In genomic region chr1:154977762-154978161, GRCh38 we compare ENCODE assay signal across 1 cellular context.
TF ChIP-seq lines count a peak whose summit lies in the region.

No MANE protein-coding gene starts in this region.

TF ChIP-seq in GM12878, 131 proteins besides CTCF, POLR2A, EP300 and RAD21:
- TF ChIP-seq SPI1 (IDR thresholded peaks at IDR 0.05; ENCODE audit: borderline replicate concordance, insufficient read depth, low read depth, low read length) = peak; percentile 57; the same call in 1 of the 2 replicates
